ENCODE assay signal across 9 cellular contexts in genomic region chr19:1857648-1858326, GRCh38. TPM values are rescaled to one million over a fixed set of nuclear protein-coding genes. Genes with fewer than 3 reads are reported as not detected.
DNase-seq lines count a peak whose midpoint lies in the region; ATAC-seq and TF ChIP-seq lines count a peak whose summit lies in the region.
"Had no signal": no experiment of that assay in that cellular context is flagged by ENCODE, and none has a peak within 500 bp of the region (broad histone marks: within the 10 kb centered on the region; RNA-seq: fewer than 3 reads in every experiment).

No MANE protein-coding gene starts in this region.

- peak overlapping the region; percentile 69 to 89 (median 77) for H3K27ac ChIP-seq in right lobe of liver

- no peak overlapping the region for H3K4me3 ChIP-seq in adipocyte (ENCODE audit: low read length)
- H3K4me3 ChIP-seq in right lobe of liver, result peak overlapping the region; percentile 34 to 45 (median 36)

- H3K4me1 ChIP-seq in adipocyte (ENCODE audit: control insufficient read depth, insufficient read depth, low read length), result peaks cover 41% of the 10 kb centered on the region
- H3K4me1 ChIP-seq in right lobe of liver, result peaks cover 0 to 61% (median 23%) of the 10 kb centered on the region in 4 donors

- no peak for ATAC-seq in activated T-cell treated with anti-CD3 and anti-CD28 coated beads, Interleukin-2, amount 50 U/mL, for 4 hours
- no peak for ATAC-seq in right lobe of liver

- no peaks in the 10 kb centered on the region for H3K9me3 Mint-ChIP-seq in activated T-cell treated with anti-CD3 and anti-CD28 coated beads, Interleukin-2, amount 50 U/mL, for 4 hours
- no peaks in the 10 kb centered on the region for H3K9me3 Mint-ChIP-seq in type B pancreatic cell

- peak overlapping the region; percentile 76 for H3K27ac Mint-ChIP-seq in type B pancreatic cell

- H3K36me3 ChIP-seq in adipocyte (ENCODE audit: control insufficient read depth, insufficient read depth, low read length, severe bottlenecking) (no peaks in the 10 kb centered on the region), right lobe of liver (no peaks in the 10 kb centered on the region)

- peak overlapping the region; percentile 56 for H3K9ac ChIP-seq in adipocyte (ENCODE audit: low read length)

- no peaks in the 10 kb centered on the region for H3K27me3 Mint-ChIP-seq in activated T-cell treated with anti-CD3 and anti-CD28 coated beads, Interleukin-2, amount 50 U/mL, for 4 hours (ENCODE audit: low read depth)
- peaks cover 15% of the 10 kb centered on the region for H3K27me3 Mint-ChIP-seq in type B pancreatic cell

- H3K27me3 ChIP-seq in adipocyte (replicated peaks; ENCODE audit: control insufficient read depth, insufficient read depth, low read length) (no peaks in the 10 kb centered on the region), right lobe of liver (no peaks in the 10 kb centered on the region)

- 30% methylated on average over 10 of the region's 16 CpGs for WGBS in right lobe of liver (ENCODE audit: insufficient coverage, low coverage, low lambda C conversion rate, missing lambda C conversion rate)

- H3K9me3 ChIP-seq in adipocyte (ENCODE audit: control insufficient read depth, low read length) (no peaks in the 10 kb centered on the region), right lobe of liver (no peaks in the 10 kb centered on the region)

- intact Hi-C loops in right lobe of liver (cut with DNase I), result no loop called here

- no peak for TF ChIP-seq POLR2A in right lobe of liver (IDR thresholded peaks at IDR 0.05)

- peak overlapping the region; percentile 66 for H3K4me3 Mint-ChIP-seq in activated T-cell treated with anti-CD3 and anti-CD28 coated beads, Interleukin-2, amount 50 U/mL, for 4 hours
- H3K4me3 Mint-ChIP-seq in type B pancreatic cell, result peak overlapping the region; percentile 73

- H3K36me3 Mint-ChIP-seq in activated T-cell treated with anti-CD3 and anti-CD28 coated beads, Interleukin-2, amount 50 U/mL, for 4 hours (ENCODE audit: insufficient read depth), result peaks cover 2% of the 10 kb centered on the region
- no peaks in the 10 kb centered on the region for H3K36me3 Mint-ChIP-seq in type B pancreatic cell

- no peak for DNase-seq in activated T-cell treated with anti-CD3 and anti-CD28 coated beads, Interleukin-2, amount 50 U/mL, for 4 hours
- no peak for DNase-seq in activated T-cell treated with anti-CD3 and anti-CD28 coated beads, Interleukin-2, amount 50 U/mL, for 48 hours
- DNase-seq in adipocyte (ENCODE audit: low read depth) (no peak), right lobe of liver (peak in 2 of 3 donors; percentile 41 to 63), type B pancreatic cell (ENCODE audit: extremely low spot score, unreplicated experiment) (no peak), cerebellar nuclear complex (lab: John Stamatoyannopoulos, UW) (no peak), NCI-H526 (lab: John Stamatoyannopoulos, UW) (no peak)
- no peak for DNase-seq in stimulated activated CD4-positive, alpha-beta T cell treated with anti-CD3 and anti-CD28 coated beads, Interleukin-4, amount 100 ng/mL, for 1 hour
- DNase-seq: NCI-H2081 had no signal

- TF ChIP-seq CTCF in right lobe of liver (IDR thresholded peaks at IDR 0.05) (no peak), type B pancreatic cell (conservative IDR thresholded peaks at IDR 0.05) (no peak)

- peaks cover 58% of the 10 kb centered on the region for H3K4me1 Mint-ChIP-seq in activated T-cell treated with anti-CD3 and anti-CD28 coated beads, Interleukin-2, amount 50 U/mL, for 4 hours (ENCODE audit: low read depth)
- H3K4me1 Mint-ChIP-seq in type B pancreatic cell (ENCODE audit: unreplicated experiment), result peaks cover 18% of the 10 kb centered on the region

RNA-seq across cellular contexts. Expression of gene KLF16, which starts 5.6 kb away (rescaled TPM):
- 10 to 100 TPM; 64.0 to 71.0 (median 69.1) TPM for total RNA-seq in activated T-cell treated with anti-CD3 and anti-CD28 coated beads, Interleukin-2, amount 50 U/mL, for 4 hours
- total RNA-seq in right lobe of liver, result 10 to 100 TPM in 5 of 6 experiments, 1 to 10 TPM in 1; 9.9 to 23.6 (median 10.8) TPM
- total RNA-seq in type B pancreatic cell (ENCODE audit: low replicate concordance), result 17.9 and 18.1 TPM in 2 replicates

RNA-seq across cellular contexts. Expression of gene REXO1, which starts 9.5 kb away (rescaled TPM):
- 10 to 100 TPM; 91.5 to 95.0 (median 94.4) TPM for total RNA-seq in activated T-cell treated with anti-CD3 and anti-CD28 coated beads, Interleukin-2, amount 50 U/mL, for 4 hours
- total RNA-seq in right lobe of liver, result 10 to 100 TPM in 4 of 6 experiments, 1 to 10 TPM in 2; 8.0 to 17.7 (median 12.6) TPM
- 36.4 and 37.9 TPM in 2 replicates for total RNA-seq in type B pancreatic cell (ENCODE audit: low replicate concordance)

RNA-seq across cellular contexts. Expression of gene ABHD17A, which starts 27.5 kb away (rescaled TPM):
- 100 to 1,000 TPM; 109 to 135 (median 117) TPM for total RNA-seq in activated T-cell treated with anti-CD3 and anti-CD28 coated beads, Interleukin-2, amount 50 U/mL, for 4 hours
- total RNA-seq in right lobe of liver (10 to 100 TPM; 20.4 to 49.5 (median 23.5) TPM), type B pancreatic cell (ENCODE audit: low replicate concordance) (60.4 and 62.0 TPM in 2 replicates)

RNA-seq across cellular contexts. Expression of gene ATP8B3, which starts 45.7 kb away (rescaled TPM):
- under 1 TPM; 0.37 to 0.66 (median 0.43) TPM for total RNA-seq in activated T-cell treated with anti-CD3 and anti-CD28 coated beads, Interleukin-2, amount 50 U/mL, for 4 hours
- total RNA-seq in right lobe of liver, result 1 to 10 TPM in 5 of 6 experiments, under 1 TPM in 1; 0.86 to 5.7 (median 3.1) TPM
- 0.48 and 1.5 TPM in 2 replicates for total RNA-seq in type B pancreatic cell (ENCODE audit: low replicate concordance)

RNA-seq across cellular contexts. Expression of gene ADAT3, which starts 47.4 kb away (rescaled TPM):
- 1 to 10 TPM; 7.3 to 7.8 (median 7.7) TPM for total RNA-seq in activated T-cell treated with anti-CD3 and anti-CD28 coated beads, Interleukin-2, amount 50 U/mL, for 4 hours
- total RNA-seq in right lobe of liver (1 to 10 TPM; 1.8 to 5.3 (median 2.7) TPM), type B pancreatic cell (ENCODE audit: low replicate concordance) (12.1 and 13.9 TPM in 2 replicates)

Comparison
In these comparisons a context has a peak if more than half of its experiments do, and no peak if none do; other contexts are left out.
1. DNase-seq: peak in right lobe of liver (2 of 3); none in activated T-cell treated with anti-CD3 and anti-CD28 coated beads, Interleukin-2, amount 50 U/mL, for 4 hours (single experiment), activated T-cell treated with anti-CD3 and anti-CD28 coated beads, Interleukin-2, amount 50 U/mL, for 48 hours (0 of 2), adipocyte (single experiment), type B pancreatic cell (single experiment), cerebellar nuclear complex (0 of 2), stimulated activated CD4-positive, alpha-beta T cell treated with anti-CD3 and anti-CD28 coated beads, Interleukin-4, amount 100 ng/mL, for 1 hour (single experiment) and NCI-H526 (0 of 2).